In genomic region chr13:20566917-20567755, GRCh38 we compare ENCODE assay signal across 8 cellular contexts.
DNase-seq lines count a peak whose midpoint lies in the region; TF ChIP-seq lines count a peak whose summit lies in the region.

A gene with protein sequence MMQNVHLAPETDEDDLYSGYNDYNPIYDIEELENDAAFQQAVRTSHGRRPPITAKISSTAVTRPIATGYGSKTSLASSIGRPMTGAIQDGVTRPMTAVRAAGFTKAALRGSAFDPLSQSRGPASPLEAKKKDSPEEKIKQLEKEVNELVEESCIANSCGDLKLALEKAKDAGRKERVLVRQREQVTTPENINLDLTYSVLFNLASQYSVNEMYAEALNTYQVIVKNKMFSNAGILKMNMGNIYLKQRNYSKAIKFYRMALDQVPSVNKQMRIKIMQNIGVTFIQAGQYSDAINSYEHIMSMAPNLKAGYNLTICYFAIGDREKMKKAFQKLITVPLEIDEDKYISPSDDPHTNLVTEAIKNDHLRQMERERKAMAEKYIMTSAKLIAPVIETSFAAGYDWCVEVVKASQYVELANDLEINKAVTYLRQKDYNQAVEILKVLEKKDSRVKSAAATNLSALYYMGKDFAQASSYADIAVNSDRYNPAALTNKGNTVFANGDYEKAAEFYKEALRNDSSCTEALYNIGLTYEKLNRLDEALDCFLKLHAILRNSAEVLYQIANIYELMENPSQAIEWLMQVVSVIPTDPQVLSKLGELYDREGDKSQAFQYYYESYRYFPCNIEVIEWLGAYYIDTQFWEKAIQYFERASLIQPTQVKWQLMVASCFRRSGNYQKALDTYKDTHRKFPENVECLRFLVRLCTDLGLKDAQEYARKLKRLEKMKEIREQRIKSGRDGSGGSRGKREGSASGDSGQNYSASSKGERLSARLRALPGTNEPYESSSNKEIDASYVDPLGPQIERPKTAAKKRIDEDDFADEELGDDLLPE (plus strand): TSS chr13:20567157. CDS start chr13:20574386, 7,229 bp downstream.

- peak within 1 kb of the TSS; percentile 86 for H3K4me2 ChIP-seq in MM.1S (ENCODE audit: low read depth, low read length)

- H3K27ac ChIP-seq in MM.1S (ENCODE audit: low read length) (peak within 1 kb of the TSS; percentile 68; the same call in 1 of the 2 replicates), stomach smooth muscle (ENCODE audit: low read length) (peak within 1 kb of the TSS; percentile 92)

- H3F3A ChIP-seq in MM.1S (ENCODE audit: insufficient read depth, low read length), result peaks cover 6% of the 10 kb centered on the region; the same call in 1 of the 2 replicates

- H3K36me3 ChIP-seq in MM.1S (replicated peaks; ENCODE audit: insufficient read depth, low read length) (no peaks in the 10 kb centered on the region), neuron (ENCODE audit: insufficient read depth, low read length) (no peaks in the 10 kb centered on the region), stomach smooth muscle (ENCODE audit: control insufficient read depth in 2 of 2, insufficient read depth in 2 of 2, low read length in 2 of 2) (no peaks in the 10 kb centered on the region)

- H3K79me2 ChIP-seq in MM.1S (ENCODE audit: low read length), result no peaks in the 10 kb centered on the region

- H3K4me1 ChIP-seq in MM.1S (ENCODE audit: low read length), result no peaks in the 10 kb centered on the region
- H3K4me1 ChIP-seq in neuron (ENCODE audit: insufficient read depth, low read length), result peaks cover 4% of the 10 kb centered on the region
- H3K4me1 ChIP-seq in stomach smooth muscle (ENCODE audit: control insufficient read depth, insufficient read depth, low read length), result peaks cover 8% of the 10 kb centered on the region

- H3K9ac ChIP-seq in MM.1S (ENCODE audit: low read length) (peak within 1 kb of the TSS; percentile 64), stomach smooth muscle (ENCODE audit: low read length in 2 of 2) (peak within 1 kb of the TSS; percentile 88 to 97)

- TF ChIP-seq CTCF in MM.1S (IDR thresholded peaks at IDR 0.05; ENCODE audit: low read length), result no peak

- peak within 1 kb of the TSS; percentile 87 for H2AFZ ChIP-seq in MM.1S (ENCODE audit: low read length)
- H2AFZ ChIP-seq in neuron (ENCODE audit: low read depth, low read length), result peak within 1 kb of the TSS; percentile 99

- peak; percentile 94 for DNase-seq in GF-D8 (lab: John Stamatoyannopoulos, UW)
- peak; percentile 81 for DNase-seq in HCEC 1CT
- DNase-seq in MM.1S, result peak; percentile 72
- peak; percentile 88 for DNase-seq in SIG-M5 treated with dmso at 0.1 percent for 504 hours (lab: John Stamatoyannopoulos, UW; ENCODE audit: unreplicated experiment)
- DNase-seq in activated naive CD4-positive, alpha-beta T cell (lab: John Stamatoyannopoulos, UW), result peak; percentile 22 to 74 (median 42)
- DNase-seq in foreskin melanocyte, result peak; percentile 82

- no peaks in the 10 kb centered on the region for H3K27me3 ChIP-seq in MM.1S (replicated peaks; ENCODE audit: insufficient read depth, low read length)
- H3K27me3 ChIP-seq in neuron (ENCODE audit: insufficient read depth, low read length), result no peaks in the 10 kb centered on the region
- no peaks in the 10 kb centered on the region for H3K27me3 ChIP-seq in stomach smooth muscle (ENCODE audit: control insufficient read depth in 1 of 2, insufficient read depth in 2 of 2, low read length in 2 of 2)

- no peaks in the 10 kb centered on the region for H4K20me1 ChIP-seq in MM.1S (ENCODE audit: insufficient read depth, low read length)

- H3K9me3 ChIP-seq in MM.1S (replicated peaks; ENCODE audit: insufficient read depth, low read length) (no peaks in the 10 kb centered on the region), neuron (ENCODE audit: low read length) (peaks cover 5% of the 10 kb centered on the region), stomach smooth muscle (ENCODE audit: control insufficient read depth in 2 of 2, low read length in 2 of 2) (no peaks in the 10 kb centered on the region)

- H3K9me2 ChIP-seq in MM.1S (replicated peaks; ENCODE audit: insufficient read depth, low read length), result no peaks in the 10 kb centered on the region

- H3K4me3 ChIP-seq in MM.1S (ENCODE audit: low read length), result peak within 1 kb of the TSS; percentile 69
- H3K4me3 ChIP-seq in neuron (ENCODE audit: low read length), result peak within 1 kb of the TSS; percentile 95
- peak within 1 kb of the TSS; percentile 81 to 99 for H3K4me3 ChIP-seq in stomach smooth muscle (ENCODE audit: low read length in 2 of 2)

Comparison
In these comparisons a context has a peak if more than half of its experiments do, and no peak if none do; other contexts are left out.
1. Peak in every context shown above with its lines: DNase-seq, H3K4me3 ChIP-seq and H3K27ac ChIP-seq.
2. DNase-seq: peak in every context shown above with its lines; median percentile 94 in GF-D8; 88 in SIG-M5 treated with dmso at 0.1 percent for 504 hours; 82 in foreskin melanocyte; 81 in HCEC 1CT; 72 in MM.1S; 42 in activated naive CD4-positive, alpha-beta T cell.